35 cellular contexts compared by ENCODE assay signal in genomic region chr3:13844911-13845310, GRCh38. TPM values are rescaled to one million over a fixed set of nuclear protein-coding genes. Genes with fewer than 3 reads are reported as not detected.
"Had no signal": no experiment of that assay in that cellular context is flagged by ENCODE, and none has a peak within 500 bp of the region (broad histone marks: within the 10 kb centered on the region; RNA-seq: fewer than 3 reads in every experiment).

No MANE protein-coding gene starts in this region.

- DNase-seq: activated B cell treated with CpG ODN at 0.5 μM for 24 hours; activated CD4-positive, alpha-beta memory T cell treated with anti-CD3 and anti-CD28 coated beads, Interleukin-2, amount 10 ng/mL, durations not matched to agents 7 days and 5 days; activated CD4-positive, alpha-beta T cell treated with anti-CD3 and anti-CD28 coated beads for 48 hours; activated CD4-positive, alpha-beta T cell treated with anti-CD3 and anti-CD28 coated beads, Interleukin-2, amount 10 ng/mL, durations not matched to agents 7 days and 5 days; activated CD4-positive, alpha-beta T cell treated with anti-CD3 and anti-CD28 coated beads, Interleukin-2, amount 50 U/mL, for 48 hours; activated CD4-positive, CD25-positive, alpha-beta regulatory T cell treated with anti-CD3 and anti-CD28 coated beads, Interleukin-2, amount 50 U/mL, for 72 hours; activated CD8-positive, alpha-beta memory T cell treated with anti-CD3 and anti-CD28 coated beads for 24 hours; activated CD8-positive, alpha-beta memory T cell treated with anti-CD3 and anti-CD28 coated beads, Interleukin-2, amount 10 ng/mL, durations not matched to agents 7 days and 5 days; activated CD8-positive, alpha-beta memory T cell treated with anti-CD3 and anti-CD28 coated beads, Interleukin-2, amount 50 U/mL, for 48 hours; activated CD8-positive, alpha-beta T cell treated with anti-CD3 and anti-CD28 coated beads, Interleukin-2, amount 10 ng/mL, durations not matched to agents 7 days and 5 days; activated effector memory CD4-positive, alpha-beta T cell treated with Interleukin-2 at 50 U/mL for 16 hours; activated gamma-delta T cell; activated naive CD4-positive, alpha-beta T cell treated with anti-CD3 and anti-CD28 coated beads, Interleukin-2, amount 10 ng/mL, durations not matched to agents 7 days and 5 days; activated naive CD4-positive, alpha-beta T cell treated with Interleukin-2 at 50 U/mL for 16 hours; activated naive CD8-positive, alpha-beta T cell treated with anti-CD3 and anti-CD28 coated beads, Interleukin-2, amount 10 ng/mL, durations not matched to agents 7 days and 5 days; activated naive CD8-positive, alpha-beta T cell treated with anti-CD3 and anti-CD28 coated beads, Interleukin-2, amount 50 U/mL, for 24 hours; activated T-cell treated with anti-CD3 and anti-CD28 coated beads, Interleukin-2, amount 50 U/mL, for 24 hours; activated T-cell treated with anti-CD3 and anti-CD28 coated beads, Interleukin-2, amount 50 U/mL, for 48 hours; amygdala; anterior cingulate cortex; caudate nucleus; cerebellar nuclear complex; T-helper 1 cell; T-helper 2 cell; T-helper 9 cell had no signal

- H3K27ac Mint-ChIP-seq: activated B cell treated with CpG ODN at 0.5 μM for 24 hours; activated CD4-positive, alpha-beta memory T cell treated with anti-CD3 and anti-CD28 coated beads, Interleukin-2, amount 10 ng/mL, durations not matched to agents 7 days and 5 days; activated CD4-positive, alpha-beta T cell treated with anti-CD3 and anti-CD28 coated beads, Interleukin-2, amount 10 ng/mL, durations not matched to agents 7 days and 5 days; activated CD8-positive, alpha-beta memory T cell treated with anti-CD3 and anti-CD28 coated beads, Interleukin-2, amount 10 ng/mL, durations not matched to agents 7 days and 5 days; activated CD8-positive, alpha-beta T cell treated with anti-CD3 and anti-CD28 coated beads, Interleukin-2, amount 10 ng/mL, durations not matched to agents 7 days and 5 days; activated naive CD4-positive, alpha-beta T cell treated with anti-CD3 and anti-CD28 coated beads, Interleukin-2, amount 10 ng/mL, durations not matched to agents 7 days and 5 days; activated naive CD4-positive, alpha-beta T cell treated with anti-CD3 and anti-CD28 coated beads, Interleukin-2, amount 50 U/mL, for 24 hours; activated naive CD8-positive, alpha-beta T cell; activated naive CD8-positive, alpha-beta T cell treated with anti-CD3 and anti-CD28 coated beads, Interleukin-2, amount 10 ng/mL, durations not matched to agents 7 days and 5 days; activated naive CD8-positive, alpha-beta T cell treated with anti-CD3 and anti-CD28 coated beads, Interleukin-2, amount 50 U/mL, for 24 hours; activated T-cell treated with anti-CD3 and anti-CD28 coated beads, Interleukin-2, amount 50 U/mL, for 24 hours; activated T-helper 2 cell treated with anti-CD3 and anti-CD28 coated beads, Interferon-gamma antibody, Interleukin-2, Interleukin-4, amounts not matched to agents 10 μg/mL and 5 μg/mL and 100 μg/mL, durations not matched to agents 14 hours and 24 hours and 36 hours; T-helper 1 cell treated with Interleukin-12 subunit alpha and Interleukin-12 subunit beta and Interleukin-4 antibody, amounts not matched to agents 30 μg/mL and 1 μg/mL, for 36 hours; T-helper 2 cell treated with Interferon-gamma antibody and Interleukin-4, amounts not matched to agents 5 μg/mL and 100 μg/mL, for 36 hours had no signal

- H3K27me3 Mint-ChIP-seq: activated CD4-positive, alpha-beta memory T cell treated with anti-CD3 and anti-CD28 coated beads, Interleukin-2, amount 10 ng/mL, durations not matched to agents 7 days and 5 days; activated CD4-positive, alpha-beta T cell treated with anti-CD3 and anti-CD28 coated beads, Interleukin-2, amount 10 ng/mL, durations not matched to agents 7 days and 5 days; activated CD8-positive, alpha-beta memory T cell treated with anti-CD3 and anti-CD28 coated beads, Interleukin-2, amount 10 ng/mL, durations not matched to agents 7 days and 5 days; activated naive CD4-positive, alpha-beta T cell treated with anti-CD3 and anti-CD28 coated beads, Interleukin-2, amount 10 ng/mL, durations not matched to agents 7 days and 5 days; activated naive CD4-positive, alpha-beta T cell treated with anti-CD3 and anti-CD28 coated beads, Interleukin-2, amount 50 U/mL, for 24 hours; activated naive CD8-positive, alpha-beta T cell treated with anti-CD3 and anti-CD28 coated beads, Interleukin-2, amount 10 ng/mL, durations not matched to agents 7 days and 5 days; activated naive CD8-positive, alpha-beta T cell treated with anti-CD3 and anti-CD28 coated beads, Interleukin-2, amount 50 U/mL, for 24 hours; activated T-cell treated with anti-CD3 and anti-CD28 coated beads, Interleukin-2, amount 50 U/mL, for 24 hours; brain had no signal

- H3K9me3 Mint-ChIP-seq: activated B cell treated with CpG ODN at 0.5 μM for 24 hours; activated CD4-positive, alpha-beta memory T cell treated with anti-CD3 and anti-CD28 coated beads, Interleukin-2, amount 10 ng/mL, durations not matched to agents 7 days and 5 days; activated CD4-positive, alpha-beta T cell treated with anti-CD3 and anti-CD28 coated beads, Interleukin-2, amount 10 ng/mL, durations not matched to agents 7 days and 5 days; activated naive CD4-positive, alpha-beta T cell treated with anti-CD3 and anti-CD28 coated beads, Interleukin-2, amount 10 ng/mL, durations not matched to agents 7 days and 5 days; activated naive CD4-positive, alpha-beta T cell treated with anti-CD3 and anti-CD28 coated beads, Interleukin-2, amount 50 U/mL, for 24 hours; activated naive CD8-positive, alpha-beta T cell treated with anti-CD3 and anti-CD28 coated beads, Interleukin-2, amount 10 ng/mL, durations not matched to agents 7 days and 5 days; activated naive CD8-positive, alpha-beta T cell treated with anti-CD3 and anti-CD28 coated beads, Interleukin-2, amount 50 U/mL, for 24 hours; activated T-cell treated with anti-CD3 and anti-CD28 coated beads, Interleukin-2, amount 50 U/mL, for 24 hours; activated T-helper 2 cell treated with anti-CD3 and anti-CD28 coated beads, Interferon-gamma antibody, Interleukin-2, Interleukin-4, amounts not matched to agents 10 μg/mL and 5 μg/mL and 100 μg/mL, durations not matched to agents 14 hours and 24 hours and 36 hours; brain; central memory CD8-positive, alpha-beta T cell; T-helper 1 cell treated with Interleukin-12 subunit alpha and Interleukin-12 subunit beta and Interleukin-4 antibody, amounts not matched to agents 30 μg/mL and 1 μg/mL, for 36 hours; T-helper 2 cell treated with Interferon-gamma antibody and Interleukin-4, amounts not matched to agents 5 μg/mL and 100 μg/mL, for 36 hours had no signal

- H3K27ac ChIP-seq: ascending aorta, cardiac muscle cell, VCaP had no signal

- H3K9me3 ChIP-seq: ascending aorta had no signal

- H3K4me3 ChIP-seq: ascending aorta, cardiac muscle cell had no signal

- H3K36me3 ChIP-seq: ascending aorta, cardiac muscle cell had no signal

- H3K4me3 Mint-ChIP-seq: activated B cell treated with CpG ODN at 0.5 μM for 24 hours; activated CD4-positive, alpha-beta memory T cell treated with anti-CD3 and anti-CD28 coated beads, Interleukin-2, amount 10 ng/mL, durations not matched to agents 7 days and 5 days; activated CD4-positive, alpha-beta T cell treated with anti-CD3 and anti-CD28 coated beads, Interleukin-2, amount 10 ng/mL, durations not matched to agents 7 days and 5 days; activated CD8-positive, alpha-beta memory T cell treated with anti-CD3 and anti-CD28 coated beads, Interleukin-2, amount 10 ng/mL, durations not matched to agents 7 days and 5 days; activated CD8-positive, alpha-beta T cell treated with anti-CD3 and anti-CD28 coated beads, Interleukin-2, amount 10 ng/mL, durations not matched to agents 7 days and 5 days; activated naive CD4-positive, alpha-beta T cell treated with anti-CD3 and anti-CD28 coated beads, Interleukin-2, amount 10 ng/mL, durations not matched to agents 7 days and 5 days; activated naive CD4-positive, alpha-beta T cell treated with anti-CD3 and anti-CD28 coated beads, Interleukin-2, amount 50 U/mL, for 24 hours; activated naive CD8-positive, alpha-beta T cell; activated naive CD8-positive, alpha-beta T cell treated with anti-CD3 and anti-CD28 coated beads, Interleukin-2, amount 10 ng/mL, durations not matched to agents 7 days and 5 days; activated naive CD8-positive, alpha-beta T cell treated with anti-CD3 and anti-CD28 coated beads, Interleukin-2, amount 50 U/mL, for 24 hours; activated T-cell treated with anti-CD3 and anti-CD28 coated beads, Interleukin-2, amount 50 U/mL, for 24 hours; brain; central memory CD8-positive, alpha-beta T cell; T-helper 1 cell treated with Interleukin-12 subunit alpha and Interleukin-12 subunit beta and Interleukin-4 antibody, amounts not matched to agents 30 μg/mL and 1 μg/mL, for 36 hours; T-helper 2 cell treated with Interferon-gamma antibody and Interleukin-4, amounts not matched to agents 5 μg/mL and 100 μg/mL, for 36 hours had no signal

- H3K4me1 ChIP-seq: ascending aorta had no signal

- H3K4me1 Mint-ChIP-seq: activated B cell treated with CpG ODN at 0.5 μM for 24 hours; activated CD4-positive, alpha-beta memory T cell treated with anti-CD3 and anti-CD28 coated beads, Interleukin-2, amount 10 ng/mL, durations not matched to agents 7 days and 5 days; activated CD4-positive, alpha-beta T cell treated with anti-CD3 and anti-CD28 coated beads, Interleukin-2, amount 10 ng/mL, durations not matched to agents 7 days and 5 days; activated CD8-positive, alpha-beta memory T cell treated with anti-CD3 and anti-CD28 coated beads, Interleukin-2, amount 10 ng/mL, durations not matched to agents 7 days and 5 days; activated naive CD4-positive, alpha-beta T cell treated with anti-CD3 and anti-CD28 coated beads, Interleukin-2, amount 10 ng/mL, durations not matched to agents 7 days and 5 days; activated naive CD8-positive, alpha-beta T cell treated with anti-CD3 and anti-CD28 coated beads, Interleukin-2, amount 10 ng/mL, durations not matched to agents 7 days and 5 days; activated naive CD8-positive, alpha-beta T cell treated with anti-CD3 and anti-CD28 coated beads, Interleukin-2, amount 50 U/mL, for 24 hours; central memory CD8-positive, alpha-beta T cell had no signal

- H3K27me3 ChIP-seq: ascending aorta had no signal

- ATAC-seq: activated CD8-positive, alpha-beta memory T cell treated with anti-CD3 and anti-CD28 coated beads, Interleukin-2, amount 10 ng/mL, durations not matched to agents 7 days and 5 days; activated CD8-positive, alpha-beta T cell treated with anti-CD3 and anti-CD28 coated beads, Interleukin-2, amount 10 ng/mL, durations not matched to agents 7 days and 5 days; activated naive CD8-positive, alpha-beta T cell treated with anti-CD3 and anti-CD28 coated beads, Interleukin-2, amount 50 U/mL, for 24 hours had no signal

- H3K36me3 Mint-ChIP-seq: activated CD8-positive, alpha-beta memory T cell treated with anti-CD3 and anti-CD28 coated beads, Interleukin-2, amount 10 ng/mL, durations not matched to agents 7 days and 5 days; activated naive CD4-positive, alpha-beta T cell treated with anti-CD3 and anti-CD28 coated beads, Interleukin-2, amount 10 ng/mL, durations not matched to agents 7 days and 5 days; activated naive CD8-positive, alpha-beta T cell treated with anti-CD3 and anti-CD28 coated beads, Interleukin-2, amount 10 ng/mL, durations not matched to agents 7 days and 5 days had no signal

RNA-seq across cellular contexts. Expression of gene WNT7A, which starts 35.0 kb away (rescaled TPM):
- total RNA-seq: activated B cell treated with CpG ODN at 0.5 μM for 24 hours; activated CD8-positive, alpha-beta memory T cell treated with anti-CD3 and anti-CD28 coated beads, Interleukin-2, amount 10 ng/mL, durations not matched to agents 7 days and 5 days; activated CD8-positive, alpha-beta T cell treated with anti-CD3 and anti-CD28 coated beads, Interleukin-2, amount 10 ng/mL, durations not matched to agents 7 days and 5 days; activated T-helper 2 cell treated with anti-CD3 and anti-CD28 coated beads, Interferon-gamma antibody, Interleukin-2, Interleukin-4, amounts not matched to agents 10 μg/mL and 5 μg/mL and 100 μg/mL, durations not matched to agents 14 hours and 24 hours and 36 hours; ascending aorta; cardiac muscle cell had no signal
- polyA plus RNA-seq: cardiac muscle cell had no signal
